In the genomic region with DNA sequence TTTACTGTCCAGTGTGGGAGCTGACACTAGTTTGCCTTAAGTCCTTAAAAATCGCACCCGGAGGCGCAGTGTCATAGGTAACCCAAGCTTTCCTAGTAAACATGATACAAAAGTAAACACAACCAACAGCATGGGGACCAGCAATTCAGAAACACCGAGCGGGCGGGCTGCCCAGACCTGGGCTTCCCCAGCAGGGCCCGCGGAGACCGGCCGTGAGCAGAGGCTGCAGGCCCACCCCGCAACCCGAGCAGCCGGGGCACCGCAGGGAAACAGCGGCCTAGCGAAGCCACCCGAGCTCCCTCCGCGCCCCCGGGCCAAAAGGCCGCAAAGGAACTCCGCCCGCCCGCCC, we compare ENCODE assay signal across 1 cellular context.
A peak's percentile ranks its signal among the peaks of the same experiment; 100 is the strongest.
TF ChIP-seq lines count a peak whose summit lies in the region.

No MANE protein-coding gene starts in this region.

TF ChIP-seq in K562, 482 proteins besides CTCF, POLR2A, EP300 and RAD21 (continued from another document):
- TF ChIP-seq, protein P1, sequence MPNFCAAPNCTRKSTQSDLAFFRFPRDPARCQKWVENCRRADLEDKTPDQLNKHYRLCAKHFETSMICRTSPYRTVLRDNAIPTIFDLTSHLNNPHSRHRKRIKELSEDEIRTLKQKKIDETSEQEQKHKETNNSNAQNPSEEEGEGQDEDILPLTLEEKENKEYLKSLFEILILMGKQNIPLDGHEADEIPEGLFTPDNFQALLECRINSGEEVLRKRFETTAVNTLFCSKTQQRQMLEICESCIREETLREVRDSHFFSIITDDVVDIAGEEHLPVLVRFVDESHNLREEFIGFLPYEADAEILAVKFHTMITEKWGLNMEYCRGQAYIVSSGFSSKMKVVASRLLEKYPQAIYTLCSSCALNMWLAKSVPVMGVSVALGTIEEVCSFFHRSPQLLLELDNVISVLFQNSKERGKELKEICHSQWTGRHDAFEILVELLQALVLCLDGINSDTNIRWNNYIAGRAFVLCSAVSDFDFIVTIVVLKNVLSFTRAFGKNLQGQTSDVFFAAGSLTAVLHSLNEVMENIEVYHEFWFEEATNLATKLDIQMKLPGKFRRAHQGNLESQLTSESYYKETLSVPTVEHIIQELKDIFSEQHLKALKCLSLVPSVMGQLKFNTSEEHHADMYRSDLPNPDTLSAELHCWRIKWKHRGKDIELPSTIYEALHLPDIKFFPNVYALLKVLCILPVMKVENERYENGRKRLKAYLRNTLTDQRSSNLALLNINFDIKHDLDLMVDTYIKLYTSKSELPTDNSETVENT (CRISPR knock-in tag; IDR thresholded peaks at IDR 0.05) = 0 out of 2 replicates have a peak, but pooled peaks have one; percentile 7
- TF ChIP-seq RHOXF2B (CRISPR knock-in tag; conservative IDR thresholded peaks at IDR 0.05) (0 out of 2 replicates have a peak, but pooled peaks have one; percentile 27), KLF6 (CRISPR knock-in tag; IDR thresholded peaks at IDR 0.05; ENCODE audit: borderline replicate concordance) (no peak), FOXK2 (conservative IDR thresholded peaks at IDR 0.05 in 1 of 2, IDR thresholded peaks at IDR 0.05 in 1 of 2; ENCODE audit: low read depth in 2 of 2) (peak in 1 of 2 experiments; percentile 59; a peak in 3 of 4 replicates), FOXA3 (CRISPR knock-in tag; conservative IDR thresholded peaks at IDR 0.05 in 1 of 2, IDR thresholded peaks at IDR 0.05 in 1 of 2) (peak in 1 of 2 experiments; percentile 75; a peak in 2 of 4 replicates), RBBP5 (IDR thresholded peaks at IDR 0.05; ENCODE audit: borderline replicate concordance, insufficient read depth, low read length, poor library complexity, severe bottlenecking) (peak; percentile 85), TEAD1 (CRISPR knock-in tag; IDR thresholded peaks at IDR 0.05) (peak in 1 of 2 experiments; percentile 17; a peak in 1 of 4 replicates)
- TF ChIP-seq, protein P2, sequence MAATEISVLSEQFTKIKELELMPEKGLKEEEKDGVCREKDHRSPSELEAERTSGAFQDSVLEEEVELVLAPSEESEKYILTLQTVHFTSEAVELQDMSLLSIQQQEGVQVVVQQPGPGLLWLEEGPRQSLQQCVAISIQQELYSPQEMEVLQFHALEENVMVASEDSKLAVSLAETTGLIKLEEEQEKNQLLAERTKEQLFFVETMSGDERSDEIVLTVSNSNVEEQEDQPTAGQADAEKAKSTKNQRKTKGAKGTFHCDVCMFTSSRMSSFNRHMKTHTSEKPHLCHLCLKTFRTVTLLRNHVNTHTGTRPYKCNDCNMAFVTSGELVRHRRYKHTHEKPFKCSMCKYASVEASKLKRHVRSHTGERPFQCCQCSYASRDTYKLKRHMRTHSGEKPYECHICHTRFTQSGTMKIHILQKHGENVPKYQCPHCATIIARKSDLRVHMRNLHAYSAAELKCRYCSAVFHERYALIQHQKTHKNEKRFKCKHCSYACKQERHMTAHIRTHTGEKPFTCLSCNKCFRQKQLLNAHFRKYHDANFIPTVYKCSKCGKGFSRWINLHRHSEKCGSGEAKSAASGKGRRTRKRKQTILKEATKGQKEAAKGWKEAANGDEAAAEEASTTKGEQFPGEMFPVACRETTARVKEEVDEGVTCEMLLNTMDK (IDR thresholded peaks at IDR 0.05; ENCODE audit: borderline replicate concordance, insufficient read depth, low read depth, low read length, poor library complexity, severe bottlenecking) = no peak
- TF ChIP-seq, protein P3, sequence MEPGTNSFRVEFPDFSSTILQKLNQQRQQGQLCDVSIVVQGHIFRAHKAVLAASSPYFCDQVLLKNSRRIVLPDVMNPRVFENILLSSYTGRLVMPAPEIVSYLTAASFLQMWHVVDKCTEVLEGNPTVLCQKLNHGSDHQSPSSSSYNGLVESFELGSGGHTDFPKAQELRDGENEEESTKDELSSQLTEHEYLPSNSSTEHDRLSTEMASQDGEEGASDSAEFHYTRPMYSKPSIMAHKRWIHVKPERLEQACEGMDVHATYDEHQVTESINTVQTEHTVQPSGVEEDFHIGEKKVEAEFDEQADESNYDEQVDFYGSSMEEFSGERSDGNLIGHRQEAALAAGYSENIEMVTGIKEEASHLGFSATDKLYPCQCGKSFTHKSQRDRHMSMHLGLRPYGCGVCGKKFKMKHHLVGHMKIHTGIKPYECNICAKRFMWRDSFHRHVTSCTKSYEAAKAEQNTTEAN (CRISPR knock-in tag; IDR thresholded peaks at IDR 0.05) = peak; percentile 9; the same call in 1 of the 2 replicates
